ENCODE assay signal across 15 cellular contexts in the genomic region with DNA sequence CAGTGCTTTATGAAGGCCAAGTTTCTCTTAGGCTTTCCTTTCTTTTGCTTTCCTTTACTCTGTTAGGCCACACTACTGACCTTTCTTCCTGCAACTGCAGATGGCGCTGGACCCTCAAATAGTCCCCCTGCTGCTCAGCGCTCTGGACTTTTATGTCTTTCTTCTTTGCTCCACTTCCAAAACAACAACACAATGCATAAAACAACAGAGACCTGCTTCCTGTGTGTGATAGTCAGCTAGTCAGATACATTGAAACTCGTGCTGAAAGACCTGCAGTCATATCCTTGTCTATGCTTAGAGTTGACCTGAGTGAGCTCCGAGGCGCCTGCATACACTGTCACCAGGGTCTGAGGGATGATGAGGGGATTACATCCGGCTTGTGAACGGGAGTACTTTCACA.
DNase-seq lines count a peak whose midpoint lies in the region; ATAC-seq and TF ChIP-seq lines count a peak whose summit lies in the region.
"Had no signal": no experiment of that assay in that cellular context is flagged by ENCODE, and none has a peak within 500 bp of the region (broad histone marks: within the 10 kb centered on the region; RNA-seq: fewer than 3 reads in every experiment).

No MANE protein-coding gene starts in this region.

- no peaks in the 10 kb centered on the region for H3K36me3 ChIP-seq in vagina
- H3K36me3 ChIP-seq in suprapubic skin: no peaks in the 10 kb centered on the region
- H3K36me3 ChIP-seq: colonic mucosa, transverse colon had no signal

- no peak for TF ChIP-seq EP300 in suprapubic skin (IDR thresholded peaks at IDR 0.05)

- DNase-seq in NK-92 treated with Interleukin-12 subunit alpha and Interleukin-12 subunit beta, amount 100 ng/mL, for 24 hours (lab: John Stamatoyannopoulos, UW): peak; percentile 12
- no peak for DNase-seq in NK-92 (lab: John Stamatoyannopoulos, UW; ENCODE audit: unreplicated experiment)
- DNase-seq in NB4 (ENCODE audit: low read depth): peak; percentile 17
- DNase-seq in activated naive CD8-positive, alpha-beta T cell treated with anti-CD3 and anti-CD28 coated beads, Interleukin-2, amount 50 U/mL, for 24 hours: no peak
- DNase-seq in natural killer cell treated with Interleukin-12 subunit alpha and Interleukin-12 subunit beta and Interleukin-15 and Interleukin-18, amount 100 ng/mL, for 72 hours (ENCODE audit: low spot score): no peak
- DNase-seq in vagina (ENCODE audit: extremely low spot score in 2 of 2): no peak
- DNase-seq in SW 1271 (lab: John Stamatoyannopoulos, UW): no peak
- DNase-seq in suprapubic skin (ENCODE audit: low spot score in 2 of 2): no peak
- DNase-seq: activated effector memory CD4-positive, alpha-beta T cell treated with anti-CD3 and anti-CD28 coated beads, Interleukin-2, amount 50 U/mL, for 16 hours; colonic mucosa; islet precursor cell; Karpas-422; naive B cell; transverse colon had no signal

- H3K27me3 ChIP-seq in vagina: no peaks in the 10 kb centered on the region
- H3K27me3 ChIP-seq in suprapubic skin: no peaks in the 10 kb centered on the region
- H3K27me3 ChIP-seq: colonic mucosa, transverse colon had no signal

- H3K27ac ChIP-seq in vagina (no peak overlapping the region), suprapubic skin (no peak overlapping the region)
- H3K27ac ChIP-seq: colonic mucosa, skin epidermis, transverse colon had no signal

- TF ChIP-seq POLR2A in NB4 (IDR thresholded peaks at IDR 0.05; ENCODE audit: extremely low read depth, insufficient read length): no peak
- no peak for TF ChIP-seq POLR2A in vagina (IDR thresholded peaks at IDR 0.05)
- TF ChIP-seq POLR2A in suprapubic skin (IDR thresholded peaks at IDR 0.05): no peak

- peak overlapping the region; percentile 51 for H3K4me3 Mint-ChIP-seq in activated naive CD8-positive, alpha-beta T cell treated with anti-CD3 and anti-CD28 coated beads, Interleukin-2, amount 50 U/mL, for 24 hours
- peak overlapping the region; percentile 17 for H3K4me3 Mint-ChIP-seq in natural killer cell treated with Interleukin-12 subunit alpha and Interleukin-12 subunit beta and Interleukin-15 and Interleukin-18, amount 100 ng/mL, for 72 hours
- H3K4me3 Mint-ChIP-seq: naive B cell had no signal

- no peak for ATAC-seq in activated naive CD8-positive, alpha-beta T cell treated with anti-CD3 and anti-CD28 coated beads, Interleukin-2, amount 50 U/mL, for 24 hours
- peak; percentile 66 to 70 for ATAC-seq in natural killer cell treated with Interleukin-12 subunit alpha and Interleukin-12 subunit beta and Interleukin-15 and Interleukin-18, amount 100 ng/mL, for 72 hours

- TF ChIP-seq CTCF in NB4 (IDR thresholded peaks at IDR 0.05; ENCODE audit: low read depth, low read length): peak; percentile 17
- no peak for TF ChIP-seq CTCF in vagina (IDR thresholded peaks at IDR 0.05)
- TF ChIP-seq CTCF in suprapubic skin (IDR thresholded peaks at IDR 0.05): no peak

- 72% methylated on average over 7 of the region's 7 CpGs for WGBS in suprapubic skin

- no peaks in the 10 kb centered on the region for H3K9me3 ChIP-seq in vagina
- H3K9me3 ChIP-seq in suprapubic skin: no peaks in the 10 kb centered on the region
- H3K9me3 ChIP-seq: colonic mucosa, transverse colon had no signal

- H3K4me1 ChIP-seq in vagina (no peaks in the 10 kb centered on the region), suprapubic skin (no peaks in the 10 kb centered on the region)
- H3K4me1 ChIP-seq: colonic mucosa, transverse colon had no signal

- H3K9me3 Mint-ChIP-seq in activated naive CD8-positive, alpha-beta T cell treated with anti-CD3 and anti-CD28 coated beads, Interleukin-2, amount 50 U/mL, for 24 hours: no peaks in the 10 kb centered on the region
- H3K9me3 Mint-ChIP-seq in natural killer cell treated with Interleukin-12 subunit alpha and Interleukin-12 subunit beta and Interleukin-15 and Interleukin-18, amount 100 ng/mL, for 72 hours: no peaks in the 10 kb centered on the region

- H3K27ac Mint-ChIP-seq in activated naive CD8-positive, alpha-beta T cell treated with anti-CD3 and anti-CD28 coated beads, Interleukin-2, amount 50 U/mL, for 24 hours: peak overlapping the region; percentile 45
- H3K27ac Mint-ChIP-seq in natural killer cell treated with Interleukin-12 subunit alpha and Interleukin-12 subunit beta and Interleukin-15 and Interleukin-18, amount 100 ng/mL, for 72 hours: peak overlapping the region; percentile 30 to 55
- H3K27ac Mint-ChIP-seq: naive B cell had no signal

- peaks cover 64% of the 10 kb centered on the region for H3K4me1 Mint-ChIP-seq in activated naive CD8-positive, alpha-beta T cell treated with anti-CD3 and anti-CD28 coated beads, Interleukin-2, amount 50 U/mL, for 24 hours
- peaks cover 42 to 58% of the 10 kb centered on the region in 2 donors for H3K4me1 Mint-ChIP-seq in natural killer cell treated with Interleukin-12 subunit alpha and Interleukin-12 subunit beta and Interleukin-15 and Interleukin-18, amount 100 ng/mL, for 72 hours (ENCODE audit: low read depth in 2 of 2)

- intact Hi-C loops in vagina (cut with DNase I): no loop called here

- no peaks in the 10 kb centered on the region for H3K36me3 Mint-ChIP-seq in activated naive CD8-positive, alpha-beta T cell treated with anti-CD3 and anti-CD28 coated beads, Interleukin-2, amount 50 U/mL, for 24 hours (ENCODE audit: low read depth)
- H3K36me3 Mint-ChIP-seq in natural killer cell treated with Interleukin-12 subunit alpha and Interleukin-12 subunit beta and Interleukin-15 and Interleukin-18, amount 100 ng/mL, for 72 hours: no peaks in the 10 kb centered on the region
- H3K36me3 Mint-ChIP-seq: naive B cell had no signal

- peaks cover 2% of the 10 kb centered on the region for H3K27me3 Mint-ChIP-seq in activated naive CD8-positive, alpha-beta T cell treated with anti-CD3 and anti-CD28 coated beads, Interleukin-2, amount 50 U/mL, for 24 hours
- H3K27me3 Mint-ChIP-seq in natural killer cell treated with Interleukin-12 subunit alpha and Interleukin-12 subunit beta and Interleukin-15 and Interleukin-18, amount 100 ng/mL, for 72 hours: no peaks in the 10 kb centered on the region
- H3K27me3 Mint-ChIP-seq: naive B cell had no signal

- H3K4me3 ChIP-seq in NB4 (ENCODE audit: low read depth, low read length) (no peak overlapping the region), vagina (no peak overlapping the region), suprapubic skin (no peak overlapping the region)
- H3K4me3 ChIP-seq: colonic mucosa, skin epidermis, transverse colon had no signal

Comparison
In these comparisons a context has a peak if more than half of its experiments do, and no peak if none do; other contexts are left out.
1. DNase-seq: peak in NK-92 treated with Interleukin-12 subunit alpha and Interleukin-12 subunit beta, amount 100 ng/mL, for 24 hours (single experiment) and NB4 (single experiment); none in NK-92 (single experiment), activated naive CD8-positive, alpha-beta T cell treated with anti-CD3 and anti-CD28 coated beads, Interleukin-2, amount 50 U/mL, for 24 hours (single experiment), natural killer cell treated with Interleukin-12 subunit alpha and Interleukin-12 subunit beta and Interleukin-15 and Interleukin-18, amount 100 ng/mL, for 72 hours (single experiment), vagina (0 of 2), SW 1271 (0 of 2) and suprapubic skin (0 of 2).